ENCODE assay signal across 1 cellular context in genomic region chr1:235160965-235161684, GRCh38.
TF ChIP-seq lines count a peak whose summit lies in the region.

TSS of gene RBM34 (minus strand) at chr1:235161250. CDS start at chr1:235161226, 24 bp downstream.

TF ChIP-seq in HepG2, 621 proteins besides CTCF, POLR2A, EP300 and RAD21 (continued from another document):
- TF ChIP-seq REST (IDR thresholded peaks at IDR 0.05; ENCODE audit: borderline replicate concordance in 1 of 2, low read depth in 1 of 2, low read length in 2 of 2) (peak in 1 of 2 experiments; percentile 62; a peak in 2 of 4 replicates), ZNF670 (CRISPR knock-in tag; IDR thresholded peaks at IDR 0.05; ENCODE audit: borderline replicate concordance) (no peak), ZNF432 (CRISPR knock-in tag; IDR thresholded peaks at IDR 0.05; ENCODE audit: borderline replicate concordance) (no peak), ZNF629 (CRISPR knock-in tag; conservative IDR thresholded peaks at IDR 0.05) (peak; percentile 50), ERF (CRISPR knock-in tag; IDR thresholded peaks at IDR 0.05) (peak; percentile 98)
- TF ChIP-seq, protein P1, sequence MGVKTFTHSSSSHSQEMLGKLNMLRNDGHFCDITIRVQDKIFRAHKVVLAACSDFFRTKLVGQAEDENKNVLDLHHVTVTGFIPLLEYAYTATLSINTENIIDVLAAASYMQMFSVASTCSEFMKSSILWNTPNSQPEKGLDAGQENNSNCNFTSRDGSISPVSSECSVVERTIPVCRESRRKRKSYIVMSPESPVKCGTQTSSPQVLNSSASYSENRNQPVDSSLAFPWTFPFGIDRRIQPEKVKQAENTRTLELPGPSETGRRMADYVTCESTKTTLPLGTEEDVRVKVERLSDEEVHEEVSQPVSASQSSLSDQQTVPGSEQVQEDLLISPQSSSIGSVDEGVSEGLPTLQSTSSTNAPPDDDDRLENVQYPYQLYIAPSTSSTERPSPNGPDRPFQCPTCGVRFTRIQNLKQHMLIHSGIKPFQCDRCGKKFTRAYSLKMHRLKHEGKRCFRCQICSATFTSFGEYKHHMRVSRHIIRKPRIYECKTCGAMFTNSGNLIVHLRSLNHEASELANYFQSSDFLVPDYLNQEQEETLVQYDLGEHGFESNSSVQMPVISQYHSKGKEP (CRISPR knock-in tag; IDR thresholded peaks at IDR 0.05): no peak; the same call in 1 of the 2 replicates
- TF ChIP-seq, protein P2, sequence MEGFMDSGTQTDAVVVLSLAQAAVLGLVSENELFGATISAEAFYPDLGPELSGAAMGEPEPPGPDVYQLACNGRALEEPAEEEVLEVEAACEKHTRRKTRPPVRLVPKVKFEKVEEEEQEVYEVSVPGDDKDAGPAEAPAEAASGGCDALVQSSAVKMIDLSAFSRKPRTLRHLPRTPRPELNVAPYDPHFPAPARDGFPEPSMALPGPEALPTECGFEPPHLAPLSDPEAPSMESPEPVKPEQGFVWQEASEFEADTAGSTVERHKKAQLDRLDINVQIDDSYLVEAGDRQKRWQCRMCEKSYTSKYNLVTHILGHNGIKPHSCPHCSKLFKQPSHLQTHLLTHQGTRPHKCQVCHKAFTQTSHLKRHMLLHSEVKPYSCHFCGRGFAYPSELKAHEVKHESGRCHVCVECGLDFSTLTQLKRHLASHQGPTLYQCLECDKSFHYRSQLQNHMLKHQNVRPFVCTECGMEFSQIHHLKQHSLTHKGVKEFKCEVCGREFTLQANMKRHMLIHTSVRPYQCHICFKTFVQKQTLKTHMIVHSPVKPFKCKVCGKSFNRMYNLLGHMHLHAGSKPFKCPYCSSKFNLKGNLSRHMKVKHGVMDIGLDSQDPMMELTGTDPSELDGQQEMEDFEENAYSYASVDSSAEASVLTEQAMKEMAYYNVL (CRISPR knock-in tag; IDR thresholded peaks at IDR 0.05; ENCODE audit: borderline replicate concordance): peak; percentile 94
- TF ChIP-seq, protein P3, sequence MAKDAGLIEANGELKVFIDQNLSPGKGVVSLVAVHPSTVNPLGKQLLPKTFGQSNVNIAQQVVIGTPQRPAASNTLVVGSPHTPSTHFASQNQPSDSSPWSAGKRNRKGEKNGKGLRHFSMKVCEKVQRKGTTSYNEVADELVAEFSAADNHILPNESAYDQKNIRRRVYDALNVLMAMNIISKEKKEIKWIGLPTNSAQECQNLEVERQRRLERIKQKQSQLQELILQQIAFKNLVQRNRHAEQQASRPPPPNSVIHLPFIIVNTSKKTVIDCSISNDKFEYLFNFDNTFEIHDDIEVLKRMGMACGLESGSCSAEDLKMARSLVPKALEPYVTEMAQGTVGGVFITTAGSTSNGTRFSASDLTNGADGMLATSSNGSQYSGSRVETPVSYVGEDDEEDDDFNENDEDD (CRISPR knock-in tag; IDR thresholded peaks at IDR 0.05; ENCODE audit: borderline replicate concordance): peak; percentile 92
- TF ChIP-seq, protein P4, sequence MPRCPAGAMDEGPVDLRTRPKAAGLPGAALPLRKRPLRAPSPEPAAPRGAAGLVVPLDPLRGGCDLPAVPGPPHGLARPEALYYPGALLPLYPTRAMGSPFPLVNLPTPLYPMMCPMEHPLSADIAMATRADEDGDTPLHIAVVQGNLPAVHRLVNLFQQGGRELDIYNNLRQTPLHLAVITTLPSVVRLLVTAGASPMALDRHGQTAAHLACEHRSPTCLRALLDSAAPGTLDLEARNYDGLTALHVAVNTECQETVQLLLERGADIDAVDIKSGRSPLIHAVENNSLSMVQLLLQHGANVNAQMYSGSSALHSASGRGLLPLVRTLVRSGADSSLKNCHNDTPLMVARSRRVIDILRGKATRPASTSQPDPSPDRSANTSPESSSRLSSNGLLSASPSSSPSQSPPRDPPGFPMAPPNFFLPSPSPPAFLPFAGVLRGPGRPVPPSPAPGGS (CRISPR knock-in tag; IDR thresholded peaks at IDR 0.05): peak; percentile 93
